Comparison of ENCODE assay signal across 12 cellular contexts in the genomic region with DNA sequence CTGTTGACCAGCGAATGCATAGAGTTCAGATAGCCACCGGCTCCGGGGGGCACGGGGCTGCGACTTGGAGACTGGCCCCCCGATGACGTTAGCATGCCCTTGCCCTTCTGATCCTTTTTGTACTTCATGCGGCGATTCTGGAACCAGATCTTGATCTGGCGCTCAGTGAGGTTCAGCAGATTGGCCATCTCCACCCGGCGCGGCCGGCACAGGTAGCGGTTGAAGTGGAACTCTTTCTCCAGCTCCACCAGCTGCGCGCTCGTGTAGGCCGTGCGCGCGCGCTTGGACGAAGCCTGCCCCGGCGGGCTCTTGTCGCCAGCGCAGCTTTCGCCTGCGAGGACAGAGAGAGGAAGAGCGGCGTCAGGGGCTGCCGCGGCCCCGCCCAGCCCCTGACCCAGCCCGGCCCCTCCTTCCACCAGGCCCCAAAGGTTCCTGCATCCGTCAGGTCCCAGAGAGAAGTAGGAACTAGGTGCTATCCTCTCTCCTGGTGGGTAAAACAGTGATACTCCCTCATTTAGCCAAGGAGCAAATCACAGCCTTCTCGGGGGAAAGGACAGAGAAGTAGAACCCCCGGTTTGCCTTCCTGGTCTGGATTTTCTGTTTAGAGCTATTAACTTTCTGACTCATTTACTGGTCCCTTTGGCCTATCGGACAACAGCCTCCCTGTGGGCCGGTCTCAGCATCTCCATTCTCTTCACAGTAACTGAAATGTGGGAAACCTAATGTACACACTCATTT. TPM values are rescaled to one million over a fixed set of nuclear protein-coding genes. Genes with fewer than 3 reads are reported as not detected.
A peak's percentile ranks its signal among the peaks of the same experiment; 100 is the strongest.
DNase-seq lines count a peak whose midpoint lies in the region; ATAC-seq and TF ChIP-seq lines count a peak whose summit lies in the region.
"Had no signal": no experiment of that assay in that cellular context is flagged by ENCODE, and none has a peak within 500 bp of the region (broad histone marks: within the 10 kb centered on the region; RNA-seq: fewer than 3 reads in every experiment).

No MANE protein-coding gene starts in this region.

- in situ Hi-C loops in gastrocnemius medialis (cut with MboI; ENCODE audit: low sequenced_read_pairs in 4 of 4): no loop called here

- H3K4me3 ChIP-seq in left lung: peak overlapping the region; percentile 7 to 22
- H3K4me3 ChIP-seq in gastrocnemius medialis: peak overlapping the region; percentile 15 to 53 (median 32)

- H3K9me3 Mint-ChIP-seq in endothelial cell (ENCODE audit: unreplicated experiment): no peaks in the 10 kb centered on the region

- H3K27ac ChIP-seq in left lung (peak overlapping the region; percentile 82 to 90), gastrocnemius medialis (peak overlapping the region; percentile 67 to 78 (median 76))
- H3K27ac ChIP-seq: C4-2B had no signal

- intact Hi-C loops in left lung (cut with DNase I): no loop called here
- intact Hi-C loops in gastrocnemius medialis (cut with DNase I; ENCODE audit: low total_unique reads): no loop called here

- TF ChIP-seq CTCF in endothelial cell (IDR thresholded peaks at IDR 0.05; ENCODE audit: unreplicated experiment) (no peak), left lung (IDR thresholded peaks at IDR 0.05) (no peak), gastrocnemius medialis (IDR thresholded peaks at IDR 0.05 in 4 of 5, conservative IDR thresholded peaks at IDR 0.05 in 1 of 5) (no peak)

- peaks cover 10 to 19% of the 10 kb centered on the region in 2 donors for H3K4me1 ChIP-seq in left lung
- H3K4me1 ChIP-seq in gastrocnemius medialis: peaks cover 21 to 39% of the 10 kb centered on the region in 2 donors

- H3K27me3 ChIP-seq in left lung: peaks cover 17 to 81% of the 10 kb centered on the region in 2 donors
- H3K27me3 ChIP-seq in gastrocnemius medialis: no peaks in the 10 kb centered on the region

- H3K9me3 ChIP-seq in left lung: no peaks in the 10 kb centered on the region
- no peaks in the 10 kb centered on the region for H3K9me3 ChIP-seq in gastrocnemius medialis

- DNase-seq in M059J (ENCODE audit: low read depth): peak; percentile 37
- peak; percentile 65 for DNase-seq in endothelial cell (ENCODE audit: low spot score)
- peak in 1 of 2 donors; percentile 82 for DNase-seq in left lung
- DNase-seq in gastrocnemius medialis: no peak
- DNase-seq in COLO668 (lab: John Stamatoyannopoulos, UW; ENCODE audit: unreplicated experiment): no peak
- DNase-seq in RKO (ENCODE audit: low spot score): no peak
- DNase-seq in activated naive CD4-positive, alpha-beta T cell treated with Interleukin-2 at 50 U/mL for 16 hours: no peak
- DNase-seq in activated CD4-positive, alpha-beta T cell treated with anti-CD3 and anti-CD28 coated beads, Interleukin-2, amount 50 U/mL, for 48 hours: no peak
- DNase-seq: NCI-H1417, substantia nigra had no signal

- H3K36me3 ChIP-seq in left lung (no peaks in the 10 kb centered on the region), gastrocnemius medialis (no peaks in the 10 kb centered on the region)

- H3K4me3 Mint-ChIP-seq in endothelial cell (ENCODE audit: unreplicated experiment): peak overlapping the region; percentile 31

- peaks cover 44% of the 10 kb centered on the region for H3K27me3 Mint-ChIP-seq in endothelial cell (ENCODE audit: unreplicated experiment)

- H3K27ac Mint-ChIP-seq in endothelial cell (ENCODE audit: unreplicated experiment): no peak overlapping the region

- peak; percentile 60 for ATAC-seq in left lung
- ATAC-seq in gastrocnemius medialis: no peak
- ATAC-seq: activated CD4-positive, CD25-positive, alpha-beta regulatory T cell treated with anti-CD3 and anti-CD28 coated beads, Interleukin-2, amount 50 U/mL, for 24 hours had no signal

- H3K36me3 Mint-ChIP-seq in endothelial cell (ENCODE audit: low read depth, unreplicated experiment): no peaks in the 10 kb centered on the region

- H3K4me1 Mint-ChIP-seq in endothelial cell (ENCODE audit: unreplicated experiment): peaks cover 43% of the 10 kb centered on the region

- peak; percentile 42 to 75 for TF ChIP-seq POLR2A in gastrocnemius medialis (IDR thresholded peaks at IDR 0.05)

RNA-seq across cellular contexts. Expression of a gene that starts 6.1 kb away (rescaled TPM):
- total RNA-seq in M059J (2014; rRNA removed; shearing (Covaris generic)): 1.7 and 2.2 TPM in 2 replicates
- total RNA-seq in endothelial cell (ENCODE audit: unreplicated experiment) (1.1 TPM), left lung (1 to 10 TPM in 1 of 2 donors, under 1 TPM in 1; 0.61 to 1.4 TPM), gastrocnemius medialis (under 1 TPM in 3 of 4 donors, not detected in 1; 0.29 to 0.88 (median 0.38) TPM)

RNA-seq across cellular contexts. Expression of a gene that starts 12.8 kb away (rescaled TPM):
- total RNA-seq in M059J (2014; rRNA removed; shearing (Covaris generic)): 8.2 and 9.1 TPM in 2 replicates
- total RNA-seq in endothelial cell (ENCODE audit: unreplicated experiment) (3.5 TPM), left lung (under 1 TPM; 0.50 to 0.60 TPM), gastrocnemius medialis (under 1 TPM in 2 of 4 donors, not detected in 2; 0.16 to 0.36 TPM)

RNA-seq across cellular contexts. Expression of a gene that starts 22.0 kb away (rescaled TPM):
- 4.9 and 5.8 TPM in 2 replicates for total RNA-seq in M059J (2014; rRNA removed; shearing (Covaris generic))
- total RNA-seq in endothelial cell (ENCODE audit: unreplicated experiment) (0.31 TPM), left lung (1 to 10 TPM; 3.4 to 7.6 TPM), gastrocnemius medialis (1 to 10 TPM; 1.7 to 4.2 (median 2.9) TPM)

RNA-seq across cellular contexts. Expression of a gene that starts 34.9 kb away (rescaled TPM):
- total RNA-seq in M059J (2014; rRNA removed; shearing (Covaris generic)): 0.69 and 3.0 TPM in 2 replicates
- 0.59 TPM for total RNA-seq in endothelial cell (ENCODE audit: unreplicated experiment)
- total RNA-seq in left lung: 10 to 100 TPM; 16.1 to 21.6 TPM
- total RNA-seq in gastrocnemius medialis: 1 to 10 TPM; 2.7 to 7.1 (median 7.0) TPM

RNA-seq across cellular contexts. Expression of a gene that starts 39.0 kb away (rescaled TPM):
- total RNA-seq in M059J (2014; rRNA removed; shearing (Covaris generic)): 3.7 TPM in 1 of 2 replicates, not detected in the other
- not detected for total RNA-seq in endothelial cell (ENCODE audit: unreplicated experiment)
- 1 to 10 TPM; 3.5 to 5.0 TPM for total RNA-seq in left lung
- total RNA-seq in gastrocnemius medialis: 1 to 10 TPM; 2.6 to 5.6 (median 4.2) TPM

Comparison
In these comparisons a context has a peak if more than half of its experiments do, and no peak if none do; other contexts are left out.
1. DNase-seq: peak in M059J (single experiment) and endothelial cell (single experiment); none in gastrocnemius medialis (0 of 2), COLO668 (single experiment), RKO (single experiment), activated naive CD4-positive, alpha-beta T cell treated with Interleukin-2 at 50 U/mL for 16 hours (single experiment) and activated CD4-positive, alpha-beta T cell treated with anti-CD3 and anti-CD28 coated beads, Interleukin-2, amount 50 U/mL, for 48 hours (0 of 2).